ENCODE assay signal across 24 cellular contexts in genomic region chr16:11059588-11059987, GRCh38.
DNase-seq lines count a peak whose midpoint lies in the region; ATAC-seq, FAIRE-seq and TF ChIP-seq lines count a peak whose summit lies in the region.
"Had no signal": no experiment of that assay in that cellular context is flagged by ENCODE, and none has a peak within 500 bp of the region (broad histone marks: within the 10 kb centered on the region; RNA-seq: fewer than 3 reads in every experiment).

No MANE protein-coding gene starts in this region.

- H3K9ac ChIP-seq in H1 (replicated peaks in 1 of 4; ENCODE audit: extremely low read depth in 1 of 4, low read depth in 3 of 4, low read length in 3 of 4), result no peak overlapping the region
- H3K9ac ChIP-seq: BLaER1 had no signal

- H3K27ac ChIP-seq in KOPT-K1 (ENCODE audit: low read depth, low read length, poor library complexity, severe bottlenecking) (peak overlapping the region; percentile 55), H1 (ENCODE audit: low read depth, low read length) (no peak overlapping the region), upper lobe of right lung (peak overlapping the region; percentile 51)
- H3K27ac ChIP-seq: BLaER1, PC-9, SK-N-MC had no signal

- in situ Hi-C loops in G401 (cut with HindIII; ENCODE audit: low sequenced_read_pairs), result no loop called here

- H2BK5ac ChIP-seq in H1 (ENCODE audit: low read depth, low read length), result no peak overlapping the region

- H3K4me1 ChIP-seq in H1 (replicated peaks in 1 of 4; ENCODE audit: control insufficient read depth in 3 of 4, insufficient read depth in 4 of 4, low read length in 3 of 4) (no peaks in the 10 kb centered on the region), upper lobe of right lung (peaks cover 4% of the 10 kb centered on the region)

- H3K79me1 ChIP-seq in H1 (ENCODE audit: low read depth, low read length), result no peaks in the 10 kb centered on the region

- H2BK20ac ChIP-seq in H1 (ENCODE audit: low read length), result no peak overlapping the region

- no peaks in the 10 kb centered on the region for H3K27me3 Mint-ChIP-seq in nephron (ENCODE audit: low read depth)
- H3K27me3 Mint-ChIP-seq: CD4-positive, alpha-beta T cell had no signal

- no peak overlapping the region for H4K91ac ChIP-seq in H1 (replicated peaks; ENCODE audit: insufficient read length, low read length)

- no peak overlapping the region for H4K5ac ChIP-seq in H1 (ENCODE audit: insufficient read length, low read depth, low read length)

- H3K23ac ChIP-seq in H1 (ENCODE audit: insufficient read length), result no peak overlapping the region

- H3K4me1 Mint-ChIP-seq in nephron, result peaks cover 84% of the 10 kb centered on the region

- FAIRE-seq in H1 (lab: Jason Lieb, UNC), result no peak
- no peak for FAIRE-seq in HTR-8/SVneo (lab: Jason Lieb, UNC)
- FAIRE-seq: GM12891, K562 had no signal

- ATAC-seq in upper lobe of right lung, result no peak
- ATAC-seq: K562 had no signal

- H2BK120ac ChIP-seq in H1 (replicated peaks; ENCODE audit: low read depth, low read length), result no peak overlapping the region

- no peak overlapping the region for H2AK5ac ChIP-seq in H1 (ENCODE audit: low read depth, low read length)

- CTCF ChIA-PET in H1 (lab: Charles Lee; ENCODE audit: partially characterized antibody), result interaction anchor here (0.7 to 0.9 kb wide), 2 partner anchors 25 to 96 kb away, joined by 3 read pairs; no protein-coding TSS in a partner anchor

- H4K20me1 ChIP-seq in H1 (replicated peaks in 1 of 2; ENCODE audit: control insufficient read depth in 1 of 2, insufficient read depth in 2 of 2, low read length in 2 of 2), result no peaks in the 10 kb centered on the region
- H4K20me1 ChIP-seq: BLaER1 had no signal

- H3K4me3 ChIP-seq in H1 (ENCODE audit: extremely low read depth in 1 of 4, insufficient read depth in 2 of 4, low read depth in 3 of 4, low read length in 4 of 4) (no peak overlapping the region), upper lobe of right lung (no peak overlapping the region)
- H3K4me3 ChIP-seq: BLaER1, K562, PC-9, SK-N-MC had no signal

- H3K36me3 Mint-ChIP-seq in nephron (ENCODE audit: low read depth), result peaks cover 27% of the 10 kb centered on the region

- H3K4me2 ChIP-seq in H1 (ENCODE audit: insufficient read depth in 1 of 2, low read depth in 2 of 2, low read length in 2 of 2), result no peak overlapping the region
- H3K4me2 ChIP-seq: BLaER1, PC-9 had no signal

- DNase-seq in H1 (ENCODE audit: low read depth in 1 of 2, low spot score in 2 of 2), result no peak
- peak; percentile 29 for DNase-seq in upper lobe of right lung
- no peak for DNase-seq in G401 (ENCODE audit: low spot score)
- DNase-seq in T1000 (lab: John Stamatoyannopoulos, UW), result no peak
- no peak for DNase-seq in HTR-8/SVneo (ENCODE audit: insufficient read length, low spot score)
- DNase-seq: CD4-positive, alpha-beta T cell; COR-L47; DMS79; GOT3; NCI-H1105; NCI-H146; NCI-H2029; NCI-H226; NCI-H510A treated with DMSO at 0.1 percent for 48 hours; NCI-H748 treated with DMSO at 0.1 percent for 48 hours; RPMI8226; SHP77 treated with DMSO at 0.1 percent for 48 hours had no signal

- no peak for TF ChIP-seq EP300 in H1 (IDR thresholded peaks at IDR 0.05; ENCODE audit: borderline replicate concordance in 1 of 2, low read depth in 2 of 2, low read length in 2 of 2)

- no peak overlapping the region for H3K4me3 Mint-ChIP-seq in nephron
- H3K4me3 Mint-ChIP-seq: CD4-positive, alpha-beta T cell had no signal

- H3K14ac ChIP-seq in H1 (ENCODE audit: insufficient read length), result no peak overlapping the region

- TF ChIP-seq CTCF in H1 (IDR thresholded peaks at IDR 0.05; ENCODE audit: control extremely low read depth in 1 of 3, insufficient read depth in 1 of 3, low read depth in 1 of 3, low read length in 3 of 3) (no peak), nephron (IDR thresholded peaks at IDR 0.05; ENCODE audit: unreplicated experiment in 3 of 3) (no peak), upper lobe of right lung (IDR thresholded peaks at IDR 0.05) (no peak)

- H4K8ac ChIP-seq in H1 (ENCODE audit: extremely low read depth, insufficient read depth, low read length), result peak overlapping the region; percentile 14; the same call in 1 of the 2 replicates

- H3K18ac ChIP-seq in H1 (ENCODE audit: extremely low read depth, low read length), result no peak overlapping the region

- H3K79me2 ChIP-seq in H1 (ENCODE audit: control insufficient read depth in 1 of 2, insufficient read depth in 2 of 2, low read length in 2 of 2), result no peaks in the 10 kb centered on the region

- no peak overlapping the region for H2BK12ac ChIP-seq in H1 (ENCODE audit: low read depth, low read length)

- H3K27ac Mint-ChIP-seq in nephron, result peak overlapping the region; percentile 10 to 100 (median 51)
- H3K27ac Mint-ChIP-seq: CD4-positive, alpha-beta T cell had no signal

- H3K9me3 ChIP-seq in KOPT-K1 (ENCODE audit: insufficient read depth, low read length, poor library complexity, severe bottlenecking) (no peaks in the 10 kb centered on the region), H1 (ENCODE audit: insufficient read depth in 2 of 2, low read depth in 1 of 2, low read length in 1 of 2) (no peaks in the 10 kb centered on the region), upper lobe of right lung (no peaks in the 10 kb centered on the region)
- H3K9me3 ChIP-seq: BLaER1 had no signal

- TF ChIP-seq RAD21 in H1 (IDR thresholded peaks at IDR 0.05 in 1 of 2, conservative IDR thresholded peaks at IDR 0.05 in 1 of 2; ENCODE audit: low read depth in 2 of 2, low read length in 2 of 2), result no peak

- H2BK15ac ChIP-seq in H1 (ENCODE audit: low read length), result no peak overlapping the region

- H3K9me3 Mint-ChIP-seq in nephron, result no peaks in the 10 kb centered on the region
- H3K9me3 Mint-ChIP-seq: CD4-positive, alpha-beta T cell had no signal

- no peak for TF ChIP-seq POLR2A in H1 (IDR thresholded peaks at IDR 0.05; ENCODE audit: control extremely low read depth in 1 of 2, low read depth in 2 of 2, low read length in 2 of 2)

- H2AFZ ChIP-seq in H1 (ENCODE audit: low read length), result no peak overlapping the region
- H2AFZ ChIP-seq: PC-9 had no signal

- intact Hi-C loops in upper lobe of right lung (cut with DNase I), result no loop called here

- peaks cover 25% of the 10 kb centered on the region for H3K36me3 ChIP-seq in KOPT-K1 (ENCODE audit: insufficient read depth, low read length)
- H3K36me3 ChIP-seq in H1 (ENCODE audit: control insufficient read depth in 2 of 4, insufficient read depth in 4 of 4, low read length in 3 of 4), result no peaks in the 10 kb centered on the region
- peaks cover 18% of the 10 kb centered on the region for H3K36me3 ChIP-seq in upper lobe of right lung

- H3K4ac ChIP-seq in H1 (replicated peaks; ENCODE audit: insufficient read length, low read depth, low read length), result no peak overlapping the region

- H3K23me2 ChIP-seq in H1 (ENCODE audit: low read depth, low read length), result no peaks in the 10 kb centered on the region

- 97% methylated on average over 4 of the region's 4 CpGs; no CpG with 5 or more reads in 1 of the 2 experiments for WGBS in H1 (ENCODE audit: extremely low coverage in 1 of 2, insufficient coverage in 1 of 2, insufficient read length in 1 of 2, insufficient replicate concordance in 2 of 2, low coverage in 1 of 2, low lambda C conversion rate in 2 of 2, missing lambda C conversion rate in 1 of 2), 2 experiments

- no peak overlapping the region for H3K56ac ChIP-seq in H1 (replicated peaks; ENCODE audit: insufficient read length, low read depth, low read length)

- POLR2A ChIA-PET in H1 (lab: Charles Lee; ENCODE audit: partially characterized antibody), result no interaction called here

- H3K27me3 ChIP-seq in H1 (replicated peaks in 1 of 4; ENCODE audit: control insufficient read depth in 3 of 4, extremely low read depth in 1 of 4, insufficient read depth in 3 of 4, low read length in 3 of 4) (no peaks in the 10 kb centered on the region), upper lobe of right lung (no peaks in the 10 kb centered on the region)
- H3K27me3 ChIP-seq: BLaER1 had no signal

TF ChIP-seq in H1, 55 proteins besides CTCF, POLR2A, EP300 and RAD21:
- TF ChIP-seq HDAC6 (IDR thresholded peaks at IDR 0.05; ENCODE audit: low read depth, low read length), result no peak
